Comparison of ENCODE assay signal across 8 cellular contexts in genomic region chr12:122422769-122423257, GRCh38. TPM values are rescaled to one million over a fixed set of nuclear protein-coding genes. Genes with fewer than 3 reads are reported as not detected.
A peak's percentile ranks its signal among the peaks of the same experiment; 100 is the strongest.
DNase-seq lines count a peak whose midpoint lies in the region; ATAC-seq and TF ChIP-seq lines count a peak whose summit lies in the region.

No MANE protein-coding gene starts in this region.

- 0% methylated on average over 25 of the region's 32 CpGs; no CpG with 5 or more reads in 1 of the 2 donors for WGBS in transverse colon (ENCODE audit: low coverage in 1 of 2), 2 donors

- no peaks in the 10 kb centered on the region for H3K9me3 ChIP-seq in neural cell (ENCODE audit: low read length)
- H3K9me3 ChIP-seq in transverse colon = no peaks in the 10 kb centered on the region

- TF ChIP-seq POLR2A in transverse colon (IDR thresholded peaks at IDR 0.05) = no peak

- no peaks in the 10 kb centered on the region for H3K36me3 ChIP-seq in neural cell (ENCODE audit: insufficient read depth, low read length)
- H3K36me3 ChIP-seq in transverse colon = no peaks in the 10 kb centered on the region

- CTCF ChIA-PET in activated CD4-positive, alpha-beta T cell treated with anti-CD3 and anti-CD28 coated beads for 36 hours (lab: Charles Lee) = interaction anchor here (0.8 to 3.7 kb wide), 5 partner anchors 10 to 340 kb away, joined by 3 to 21 read pairs (median 12); no protein-coding TSS in a partner anchor
- CTCF ChIA-PET in activated CD8-positive, alpha-beta T cell treated with anti-CD3 and anti-CD28 coated beads, Interleukin-2, amount 10 ng/mL, durations not matched to agents 7 days and 5 days (lab: Charles Lee) = interaction anchor here (0.7 to 3.1 kb wide), 8 partner anchors 11 to 371 kb away, joined by 3 to 31 read pairs (median 6); no protein-coding TSS in a partner anchor

- peak overlapping the region; percentile 89 for H3K27ac Mint-ChIP-seq in activated CD4-positive, alpha-beta T cell treated with anti-CD3 and anti-CD28 coated beads for 36 hours
- peak overlapping the region; percentile 89 for H3K27ac Mint-ChIP-seq in activated CD8-positive, alpha-beta T cell treated with anti-CD3 and anti-CD28 coated beads, Interleukin-2, amount 10 ng/mL, durations not matched to agents 7 days and 5 days

- peak overlapping the region; percentile 85 for H3K9ac ChIP-seq in neural cell (ENCODE audit: low read length)

- H3K4me3 Mint-ChIP-seq in activated CD4-positive, alpha-beta T cell treated with anti-CD3 and anti-CD28 coated beads for 36 hours = peak overlapping the region; percentile 80
- peak overlapping the region; percentile 82 for H3K4me3 Mint-ChIP-seq in activated CD8-positive, alpha-beta T cell treated with anti-CD3 and anti-CD28 coated beads, Interleukin-2, amount 10 ng/mL, durations not matched to agents 7 days and 5 days

- ATAC-seq in activated CD4-positive, alpha-beta T cell treated with anti-CD3 and anti-CD28 coated beads for 36 hours = peak; percentile 40
- peak; percentile 5 for ATAC-seq in activated CD8-positive, alpha-beta T cell treated with anti-CD3 and anti-CD28 coated beads, Interleukin-2, amount 10 ng/mL, durations not matched to agents 7 days and 5 days
- ATAC-seq in esophagus mucosa = peak; percentile 51

- peaks cover 21 to 44% (median 34%) of the 10 kb centered on the region in 4 donors for H3K4me1 ChIP-seq in transverse colon

- peaks cover 40% of the 10 kb centered on the region for H3K79me2 ChIP-seq in neural cell (replicated peaks; ENCODE audit: insufficient read depth, low read length)

- no peaks in the 10 kb centered on the region for H4K20me1 ChIP-seq in neural cell (ENCODE audit: insufficient read depth)

- H3K9me2 ChIP-seq in neural cell (ENCODE audit: insufficient read depth, low read length) = no peaks in the 10 kb centered on the region

- H3K4me3 ChIP-seq in neural cell (ENCODE audit: low read length) (peak overlapping the region; percentile 75), transverse colon (peak overlapping the region; percentile 46 to 98 (median 56))

- DNase-seq in activated CD4-positive, alpha-beta T cell treated with anti-CD3 and anti-CD28 coated beads for 36 hours = peak; percentile 75
- DNase-seq in activated CD4-positive, alpha-beta T cell treated with anti-CD3 and anti-CD28 coated beads for 1 hour = no peak
- DNase-seq in NCI-H1105 (lab: John Stamatoyannopoulos, UW) = peak; percentile 48
- peak; percentile 50 for DNase-seq in activated CD8-positive, alpha-beta T cell treated with anti-CD3 and anti-CD28 coated beads, Interleukin-2, amount 10 ng/mL, durations not matched to agents 7 days and 5 days
- peak; percentile 39 for DNase-seq in transverse colon
- DNase-seq in mesenteric fat pad (ENCODE audit: low spot score) = no peak

- H3K9me3 Mint-ChIP-seq in activated CD4-positive, alpha-beta T cell treated with anti-CD3 and anti-CD28 coated beads for 36 hours (ENCODE audit: low read depth) = no peaks in the 10 kb centered on the region
- no peaks in the 10 kb centered on the region for H3K9me3 Mint-ChIP-seq in activated CD8-positive, alpha-beta T cell treated with anti-CD3 and anti-CD28 coated beads, Interleukin-2, amount 10 ng/mL, durations not matched to agents 7 days and 5 days (ENCODE audit: insufficient read depth)

- no peaks in the 10 kb centered on the region for H3K27me3 Mint-ChIP-seq in activated CD4-positive, alpha-beta T cell treated with anti-CD3 and anti-CD28 coated beads for 36 hours
- peaks cover 3% of the 10 kb centered on the region for H3K27me3 Mint-ChIP-seq in activated CD8-positive, alpha-beta T cell treated with anti-CD3 and anti-CD28 coated beads, Interleukin-2, amount 10 ng/mL, durations not matched to agents 7 days and 5 days (ENCODE audit: low read depth)

- TF ChIP-seq EP300 in neural cell (conservative IDR thresholded peaks at IDR 0.05; ENCODE audit: poor library complexity, severe bottlenecking) (no peak), transverse colon (IDR thresholded peaks at IDR 0.05; ENCODE audit: low read depth) (no peak)

- H3K27me3 ChIP-seq in neural cell (ENCODE audit: insufficient read depth, low read depth, low read length) (no peaks in the 10 kb centered on the region), transverse colon (no peaks in the 10 kb centered on the region)

- H3K27ac ChIP-seq in neural cell (ENCODE audit: low read length) = peak overlapping the region; percentile 86
- peak overlapping the region; percentile 92 to 100 (median 100) for H3K27ac ChIP-seq in transverse colon

- H3K4me2 ChIP-seq in neural cell (ENCODE audit: low read length) = peak overlapping the region; percentile 90

- peaks cover 5% of the 10 kb centered on the region for H3F3A ChIP-seq in neural cell (ENCODE audit: insufficient read depth, low read length, poor library complexity, severe bottlenecking)

- TF ChIP-seq CTCF in neural cell (IDR thresholded peaks at IDR 0.05; ENCODE audit: poor library complexity, severe bottlenecking) (no peak), transverse colon (IDR thresholded peaks at IDR 0.05) (no peak)

- H3K36me3 Mint-ChIP-seq in activated CD4-positive, alpha-beta T cell treated with anti-CD3 and anti-CD28 coated beads for 36 hours (ENCODE audit: low read depth) = peaks cover 1% of the 10 kb centered on the region
- H3K36me3 Mint-ChIP-seq in activated CD8-positive, alpha-beta T cell treated with anti-CD3 and anti-CD28 coated beads, Interleukin-2, amount 10 ng/mL, durations not matched to agents 7 days and 5 days (ENCODE audit: low read depth) = peaks cover 5% of the 10 kb centered on the region

- TF ChIP-seq RAD21 in neural cell (conservative IDR thresholded peaks at IDR 0.05) = no peak

- POLR2A ChIA-PET in activated CD4-positive, alpha-beta T cell treated with anti-CD3 and anti-CD28 coated beads for 36 hours (lab: Charles Lee) = interaction anchor here (0.8 kb wide), 1 partner anchor 23 kb away, joined by 4 read pairs; no protein-coding TSS in a partner anchor
- POLR2A ChIA-PET in activated CD8-positive, alpha-beta T cell treated with anti-CD3 and anti-CD28 coated beads, Interleukin-2, amount 10 ng/mL, durations not matched to agents 7 days and 5 days (lab: Charles Lee) = interaction anchor here (2.3 kb wide), 1 partner anchor 49 kb away, joined by 4 read pairs; no protein-coding TSS in a partner anchor

- peaks cover 36% of the 10 kb centered on the region for H3K4me1 Mint-ChIP-seq in activated CD4-positive, alpha-beta T cell treated with anti-CD3 and anti-CD28 coated beads for 36 hours
- peaks cover 30% of the 10 kb centered on the region for H3K4me1 Mint-ChIP-seq in activated CD8-positive, alpha-beta T cell treated with anti-CD3 and anti-CD28 coated beads, Interleukin-2, amount 10 ng/mL, durations not matched to agents 7 days and 5 days (ENCODE audit: low read depth)

- intact Hi-C loops in activated CD4-positive, alpha-beta T cell treated with anti-CD3 and anti-CD28 coated beads for 36 hours (cut with DNase I, micrococcal nuclease) = loop anchor here (1.0 to 5.0 kb wide), 8 partner anchors 11 to 621 kb away; partner anchors contain the start of genes DENR (in 1 of the 2), SETD1B (in 1 of the 2) and ZCCHC8 (in 1 of the 2)
- intact Hi-C loops in transverse colon (cut with DNase I; ENCODE audit: low total_unique reads) = no loop called here

- peak overlapping the region; percentile 75 for H2AFZ ChIP-seq in neural cell (ENCODE audit: low read depth, low read length)

- in situ Hi-C loops in transverse colon (cut with MboI; ENCODE audit: low pct_ligation_motif_present in 1 of 4, low pct_unique_long_range_greater_than_20kb in 1 of 4, low sequenced_read_pairs in 3 of 4) = no loop called here

TF ChIP-seq in neural cell, 6 proteins besides CTCF, POLR2A, EP300 and RAD21:
- TF ChIP-seq MXI1 (conservative IDR thresholded peaks at IDR 0.05; ENCODE audit: poor library complexity, severe bottlenecking) (no peak), TAF1 (IDR thresholded peaks at IDR 0.05; ENCODE audit: low read depth) (no peak), POLR2AphosphoS5 (IDR thresholded peaks at IDR 0.05) (peak; percentile 13)
- TF ChIP-seq, protein P1, sequence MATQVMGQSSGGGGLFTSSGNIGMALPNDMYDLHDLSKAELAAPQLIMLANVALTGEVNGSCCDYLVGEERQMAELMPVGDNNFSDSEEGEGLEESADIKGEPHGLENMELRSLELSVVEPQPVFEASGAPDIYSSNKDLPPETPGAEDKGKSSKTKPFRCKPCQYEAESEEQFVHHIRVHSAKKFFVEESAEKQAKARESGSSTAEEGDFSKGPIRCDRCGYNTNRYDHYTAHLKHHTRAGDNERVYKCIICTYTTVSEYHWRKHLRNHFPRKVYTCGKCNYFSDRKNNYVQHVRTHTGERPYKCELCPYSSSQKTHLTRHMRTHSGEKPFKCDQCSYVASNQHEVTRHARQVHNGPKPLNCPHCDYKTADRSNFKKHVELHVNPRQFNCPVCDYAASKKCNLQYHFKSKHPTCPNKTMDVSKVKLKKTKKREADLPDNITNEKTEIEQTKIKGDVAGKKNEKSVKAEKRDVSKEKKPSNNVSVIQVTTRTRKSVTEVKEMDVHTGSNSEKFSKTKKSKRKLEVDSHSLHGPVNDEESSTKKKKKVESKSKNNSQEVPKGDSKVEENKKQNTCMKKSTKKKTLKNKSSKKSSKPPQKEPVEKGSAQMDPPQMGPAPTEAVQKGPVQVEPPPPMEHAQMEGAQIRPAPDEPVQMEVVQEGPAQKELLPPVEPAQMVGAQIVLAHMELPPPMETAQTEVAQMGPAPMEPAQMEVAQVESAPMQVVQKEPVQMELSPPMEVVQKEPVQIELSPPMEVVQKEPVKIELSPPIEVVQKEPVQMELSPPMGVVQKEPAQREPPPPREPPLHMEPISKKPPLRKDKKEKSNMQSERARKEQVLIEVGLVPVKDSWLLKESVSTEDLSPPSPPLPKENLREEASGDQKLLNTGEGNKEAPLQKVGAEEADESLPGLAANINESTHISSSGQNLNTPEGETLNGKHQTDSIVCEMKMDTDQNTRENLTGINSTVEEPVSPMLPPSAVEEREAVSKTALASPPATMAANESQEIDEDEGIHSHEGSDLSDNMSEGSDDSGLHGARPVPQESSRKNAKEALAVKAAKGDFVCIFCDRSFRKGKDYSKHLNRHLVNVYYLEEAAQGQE (IDR thresholded peaks at IDR 0.05; ENCODE audit: borderline replicate concordance) = peak; percentile 70

RNA-seq across cellular contexts. Expression of gene CLIP1, which starts 0.3 kb away (rescaled TPM):
- total RNA-seq in activated CD4-positive, alpha-beta T cell treated with anti-CD3 and anti-CD28 coated beads for 36 hours = 10 to 100 TPM; 53.9 to 58.6 TPM
- 10 to 100 TPM; 61.4 to 63.2 TPM for total RNA-seq in activated CD8-positive, alpha-beta T cell treated with anti-CD3 and anti-CD28 coated beads, Interleukin-2, amount 10 ng/mL, durations not matched to agents 7 days and 5 days
- total RNA-seq in esophagus mucosa = 132 TPM
- polyA plus RNA-seq in neural cell = 67.4 and 72.8 TPM in 2 replicates
- 108 and 117 TPM in 2 replicates for polyA minus RNA-seq in neural cell
- 100 to 1,000 TPM in 1 of 4 donors, 10 to 100 TPM in 3; 49.2 to 111 (median 88.6) TPM for total RNA-seq in transverse colon
- 99.9 TPM for total RNA-seq in mesenteric fat pad

Comparison
In these comparisons a context has a peak if more than half of its experiments do, and no peak if none do; other contexts are left out.
1. DNase-seq: peak in activated CD4-positive, alpha-beta T cell treated with anti-CD3 and anti-CD28 coated beads for 36 hours (single experiment), NCI-H1105 (single experiment), activated CD8-positive, alpha-beta T cell treated with anti-CD3 and anti-CD28 coated beads, Interleukin-2, amount 10 ng/mL, durations not matched to agents 7 days and 5 days (single experiment) and transverse colon (single experiment); none in activated CD4-positive, alpha-beta T cell treated with anti-CD3 and anti-CD28 coated beads for 1 hour (single experiment) and mesenteric fat pad (single experiment).
2. Peak in every context shown above with its lines, with median percentiles within 50 percentile points of each other: ATAC-seq.